In genomic region chr6:158662607-158663464, GRCh38 we compare ENCODE assay signal across 1 cellular context.
TF ChIP-seq lines count a peak whose summit lies in the region.

No MANE protein-coding gene starts in this region.

TF ChIP-seq in HepG2, 621 proteins besides CTCF, POLR2A, EP300 and RAD21:
- TF ChIP-seq KDM5A (IDR thresholded peaks at IDR 0.05; ENCODE audit: borderline replicate concordance, low read length), result no peak
- no peak for TF ChIP-seq FOXK1 (CRISPR knock-in tag; IDR thresholded peaks at IDR 0.05; ENCODE audit: borderline replicate concordance, low read depth)
- no peak for TF ChIP-seq SKIL (CRISPR knock-in tag; IDR thresholded peaks at IDR 0.05; ENCODE audit: borderline replicate concordance)
- TF ChIP-seq ZBTB40 (IDR thresholded peaks at IDR 0.05), result no peak
- no peak for TF ChIP-seq ZBTB40 (CRISPR knock-in tag; IDR thresholded peaks at IDR 0.05)
- no peak for TF ChIP-seq XRCC5 (optimal IDR thresholded peaks at IDR 0.05; ENCODE audit: low read length)
- TF ChIP-seq SP4 (CRISPR knock-in tag; IDR thresholded peaks at IDR 0.05), result no peak
- no peak for TF ChIP-seq AKAP8 (CRISPR knock-in tag; IDR thresholded peaks at IDR 0.05)
- no peak for TF ChIP-seq HDAC1 (CRISPR knock-in tag; IDR thresholded peaks at IDR 0.05)
- TF ChIP-seq ARNT (IDR thresholded peaks at IDR 0.05), result no peak
- no peak for TF ChIP-seq HNRNPLL (IDR thresholded peaks at IDR 0.05; ENCODE audit: low read depth, low read length, poor library complexity, severe bottlenecking)
